Comparison of ENCODE assay signal across 8 cellular contexts in the genomic region with DNA sequence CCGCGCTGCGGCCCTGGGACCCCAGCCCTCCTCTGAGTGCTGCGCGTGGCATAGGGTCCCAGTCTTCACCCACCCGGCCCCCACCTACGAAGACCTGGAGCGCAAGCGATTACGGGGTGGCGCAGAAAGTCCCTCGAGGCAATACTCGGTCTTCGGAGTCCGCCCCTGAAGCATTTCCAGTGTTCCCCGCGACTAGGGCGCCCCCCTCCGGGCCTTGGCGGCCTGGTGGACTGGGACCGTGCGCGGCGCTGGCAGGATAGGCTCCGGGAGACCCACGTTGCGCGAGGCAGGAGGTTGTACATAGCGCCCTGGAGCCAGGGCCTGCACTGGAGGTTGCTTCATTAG. TPM values are rescaled to one million over a fixed set of nuclear protein-coding genes. Genes with fewer than 3 reads are reported as not detected.
DNase-seq lines count a peak whose midpoint lies in the region; ATAC-seq, FAIRE-seq and TF ChIP-seq lines count a peak whose summit lies in the region.

No MANE protein-coding gene starts in this region.

- peak overlapping the region; percentile 95 for H3K4me2 ChIP-seq in astrocyte (ENCODE audit: low read length)

- ATAC-seq in GM18498 (IDR thresholded peaks at IDR 0.05; ENCODE audit: unreplicated experiment) (peak; percentile 54), HG02884 (IDR thresholded peaks at IDR 0.05; ENCODE audit: unreplicated experiment) (peak; percentile 57)

- peaks cover 25% of the 10 kb centered on the region for H3K79me2 ChIP-seq in astrocyte (ENCODE audit: insufficient read depth, low read length)

- H3K9me3 ChIP-seq in astrocyte (ENCODE audit: insufficient read depth, low read depth, low read length) (no peaks in the 10 kb centered on the region), sigmoid colon (no peaks in the 10 kb centered on the region)

- peak overlapping the region; percentile 99 for H2AFZ ChIP-seq in astrocyte (ENCODE audit: low read depth, low read length)

- no peaks in the 10 kb centered on the region for H3K9me3 Mint-ChIP-seq in astrocyte (ENCODE audit: unreplicated experiment)

- TF ChIP-seq POLR2A in sigmoid colon (IDR thresholded peaks at IDR 0.05): no peak

- no peaks in the 10 kb centered on the region for H3K36me3 Mint-ChIP-seq in astrocyte (ENCODE audit: low read depth, unreplicated experiment)

- intact Hi-C loops in sigmoid colon (cut with DNase I): loop anchor here (1.0 kb wide), 1 partner anchor 149 kb away; no protein-coding TSS in a partner anchor

- peak overlapping the region; percentile 53 for H3K27ac Mint-ChIP-seq in astrocyte (ENCODE audit: unreplicated experiment)

- H4K20me1 ChIP-seq in astrocyte (ENCODE audit: insufficient read depth, low read length): no peaks in the 10 kb centered on the region

- peak overlapping the region; percentile 83 for H3K4me3 ChIP-seq in astrocyte (ENCODE audit: insufficient read depth, low read depth, low read length)
- H3K4me3 ChIP-seq in sigmoid colon: peak overlapping the region; percentile 51 to 69 (median 66)

- peak overlapping the region; percentile 66 for H3K27ac ChIP-seq in astrocyte (ENCODE audit: low read depth, low read length)
- H3K27ac ChIP-seq in sigmoid colon: peak overlapping the region; percentile 74 to 97 (median 82)

- H3K36me3 ChIP-seq in astrocyte (ENCODE audit: insufficient read depth, low read length): no peaks in the 10 kb centered on the region
- H3K36me3 ChIP-seq in sigmoid colon: no peaks in the 10 kb centered on the region

- DNase-seq in NCI-H146 treated with DMSO at 0.1 percent for 48 hours (lab: John Stamatoyannopoulos, UW; ENCODE audit: unreplicated experiment) (peak; percentile 90), T-helper 22 cell (ENCODE audit: low read depth) (peak; percentile 81), astrocyte (ENCODE audit: low read depth) (peak; percentile 73), hippocampal formation (lab: John Stamatoyannopoulos, UW) (peak; percentile 78 to 80), sigmoid colon (peak; percentile 95), epidermal melanocyte (ENCODE audit: insufficient read length, low spot score) (no peak)

- peaks cover 16% of the 10 kb centered on the region for H3K4me1 Mint-ChIP-seq in astrocyte (ENCODE audit: low read depth, unreplicated experiment)

- no peak for FAIRE-seq in astrocyte (lab: Jason Lieb, UNC)

- H3K9ac ChIP-seq in astrocyte (ENCODE audit: low read length): peak overlapping the region; percentile 89

- TF ChIP-seq CTCF in astrocyte (IDR thresholded peaks at IDR 0.05; ENCODE audit: insufficient read depth, low read depth, low read length) (peak; percentile 63), sigmoid colon (IDR thresholded peaks at IDR 0.05) (peak; percentile 55 to 70 (median 63))

- H3K27me3 ChIP-seq in astrocyte (ENCODE audit: insufficient read depth, low read length) (no peaks in the 10 kb centered on the region), sigmoid colon (no peaks in the 10 kb centered on the region)

- peak overlapping the region; percentile 91 for H3K4me3 Mint-ChIP-seq in astrocyte (ENCODE audit: unreplicated experiment)

- H3K27me3 Mint-ChIP-seq in astrocyte (ENCODE audit: low read depth, unreplicated experiment): peaks cover 4% of the 10 kb centered on the region

- TF ChIP-seq EP300 in sigmoid colon (IDR thresholded peaks at IDR 0.05): no peak

- 0 to 1% methylated on average over 29 of the region's 29 CpGs for WGBS in sigmoid colon, 2 donors

- peaks cover 12% of the 10 kb centered on the region for H3K4me1 ChIP-seq in astrocyte (ENCODE audit: insufficient read depth, low read length)
- peaks cover 0 to 23% (median 11%) of the 10 kb centered on the region in 4 donors for H3K4me1 ChIP-seq in sigmoid colon

RNA-seq across cellular contexts. Expression of gene MAP3K5, which starts 0.6 kb away (rescaled TPM):
- 1.7 TPM in 2 replicates for total RNA-seq in astrocyte
- 10 to 100 TPM in 2 of 4 donors, 1 to 10 TPM in 2; 8.9 to 17.8 (median 10.3) TPM for total RNA-seq in sigmoid colon
- polyA plus RNA-seq in sigmoid colon: 10 to 100 TPM in 1 of 3 donors, 1 to 10 TPM in 2; 7.4 to 11.4 (median 8.6) TPM

RNA-seq across cellular contexts. Expression of gene PEX7, which starts 29.5 kb away (rescaled TPM):
- 4.8 and 6.2 TPM in 2 replicates for total RNA-seq in astrocyte
- total RNA-seq in sigmoid colon: 1 to 10 TPM; 2.9 to 7.1 (median 5.5) TPM
- 10 to 100 TPM in 2 of 3 donors, 1 to 10 TPM in 1; 6.9 to 15.0 (median 12.9) TPM for polyA plus RNA-seq in sigmoid colon
